Comparison of ENCODE assay signal across 23 cellular contexts in the genomic region with DNA sequence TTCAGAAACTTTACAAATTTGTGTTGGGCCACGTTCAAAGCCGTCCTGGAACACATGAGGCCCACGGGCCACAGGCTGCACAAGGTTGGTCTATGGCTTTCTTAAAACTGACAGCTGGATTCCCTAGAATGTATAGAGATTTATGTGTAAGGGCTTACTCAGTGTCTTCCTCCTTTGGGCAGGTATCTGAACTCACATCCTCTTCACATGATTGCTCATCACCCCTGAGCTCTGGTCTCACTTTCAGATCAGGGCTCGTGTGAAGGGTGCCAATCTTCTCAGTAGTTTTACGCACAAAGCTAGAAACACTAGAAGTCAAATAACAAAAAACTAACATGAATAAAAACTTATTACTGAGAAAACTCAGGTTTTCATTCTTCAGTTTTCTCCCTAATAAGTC. TPM values are rescaled to one million over a fixed set of nuclear protein-coding genes. Genes with fewer than 3 reads are reported as not detected.
DNase-seq lines count a peak whose midpoint lies in the region; ATAC-seq, FAIRE-seq and TF ChIP-seq lines count a peak whose summit lies in the region.
"Had no signal": no experiment of that assay in that cellular context is flagged by ENCODE, and none has a peak within 500 bp of the region (broad histone marks: within the 10 kb centered on the region; RNA-seq: fewer than 3 reads in every experiment).

No MANE protein-coding gene starts in this region.

- intact Hi-C loops in cardiac septum (cut with DNase I): no loop called here

- DNase-seq in GM12892 (ENCODE audit: insufficient read length) (no peak), DMS114 treated with DMSO at 0.1 percent for 48 hours (lab: John Stamatoyannopoulos, UW; ENCODE audit: unreplicated experiment) (no peak), HTR-8/SVneo (ENCODE audit: insufficient read length, low spot score) (no peak), cardiac septum (ENCODE audit: low spot score) (no peak)
- DNase-seq: activated gamma-delta T cell treated with Interleukin-2 at 50 U/mL for 16 hours; aorta; effector CD8-positive, alpha-beta T cell; EL; KBM-7; left colon; natural killer cell; NCI-H1694; NCI-H82; PC-9; sigmoid colon; SJCRH30; stomach had no signal

- ATAC-seq in GM18858 (IDR thresholded peaks at IDR 0.05; ENCODE audit: unreplicated experiment) (peak; percentile 86), GM21576 (IDR thresholded peaks at IDR 0.05; ENCODE audit: unreplicated experiment) (peak; percentile 83), HG03558 (IDR thresholded peaks at IDR 0.05; ENCODE audit: extremely low read depth, unreplicated experiment) (peak; percentile 71)
- ATAC-seq: esophagus mucosa, gastroesophageal sphincter, left colon, natural killer cell, WTC11 had no signal

- TF ChIP-seq POLR2A in GM12892 (IDR thresholded peaks at IDR 0.05; ENCODE audit: low read depth, low read length): no peak

- FAIRE-seq in GM12892 (lab: Jason Lieb, UNC) (peak; percentile 69), HTR-8/SVneo (lab: Jason Lieb, UNC) (no peak)

RNA-seq across cellular contexts. Expression of a gene that starts 27.1 kb away (rescaled TPM):
- 17.9 TPM for polyA plus RNA-seq in GM12892 (2012; ENCODE audit: missing spikeins)
- total RNA-seq in cardiac septum: 11.2 TPM

RNA-seq across cellular contexts. Expression of a gene that starts 27.5 kb away (rescaled TPM):
- 37.8 TPM for polyA plus RNA-seq in GM12892 (2012; ENCODE audit: missing spikeins)
- total RNA-seq in cardiac septum: 23.6 TPM

RNA-seq across cellular contexts. Expression of a gene that starts 28.8 kb away (rescaled TPM):
- not detected for polyA plus RNA-seq in GM12892 (2012; ENCODE audit: missing spikeins)
- 1.5 TPM for total RNA-seq in cardiac septum
- total RNA-seq: natural killer cell, PC-9, SJCRH30 had no signal

RNA-seq across cellular contexts. Expression of a gene that starts 46.4 kb away (rescaled TPM):
- 0.68 TPM for polyA plus RNA-seq in GM12892 (2012; ENCODE audit: missing spikeins)
- total RNA-seq in cardiac septum: 0.48 TPM
- total RNA-seq: natural killer cell, PC-9, SJCRH30 had no signal

RNA-seq across cellular contexts. Expression of a gene that starts 58.3 kb away (rescaled TPM):
- not detected for polyA plus RNA-seq in GM12892 (2012; ENCODE audit: missing spikeins)
- not detected for total RNA-seq in cardiac septum
- total RNA-seq: left colon, PC-9, sigmoid colon, SJCRH30, stomach had no signal
